8 cellular contexts compared by ENCODE assay signal in the genomic region with DNA sequence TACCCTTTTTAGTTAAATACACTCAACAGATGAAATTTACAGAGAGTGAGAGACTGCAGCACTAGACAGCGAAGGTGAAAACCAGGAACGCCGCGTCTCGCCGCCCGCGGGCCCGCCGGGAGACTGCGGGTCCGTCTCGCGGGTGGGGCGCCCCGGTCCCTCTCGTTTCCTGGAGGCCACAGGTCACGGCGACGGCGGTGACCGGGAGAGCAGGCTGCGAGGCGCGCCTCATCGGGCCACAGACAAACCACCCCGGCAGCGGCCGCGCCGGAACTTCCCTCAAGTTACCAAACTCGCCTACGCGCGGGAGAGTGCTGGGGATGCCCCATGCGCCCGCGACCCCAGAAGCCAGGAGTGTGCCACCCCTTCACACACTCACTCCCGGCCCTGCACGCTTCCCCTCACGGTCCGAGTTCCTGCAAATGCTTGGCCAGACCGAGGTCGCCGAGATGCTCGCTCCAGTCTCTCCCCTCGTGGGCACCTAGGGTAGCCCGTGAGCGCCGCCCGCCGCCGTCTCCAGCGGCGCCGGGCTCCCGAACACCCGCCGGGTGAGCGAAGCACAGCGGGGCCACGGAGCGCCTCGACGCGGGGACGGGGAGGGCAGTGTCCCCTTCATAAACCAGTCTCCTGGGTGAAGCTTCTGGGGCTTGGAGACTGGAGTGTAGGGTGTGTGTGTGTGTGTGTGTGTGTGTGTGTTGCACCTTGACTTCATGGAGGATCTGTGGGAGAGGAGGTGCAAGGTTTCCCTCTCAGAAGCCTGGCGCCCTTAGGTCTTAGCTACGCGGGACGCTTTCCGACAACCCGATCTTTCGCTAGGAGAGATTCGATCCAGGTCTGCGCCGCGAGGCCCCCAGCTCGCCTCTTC. TPM values are rescaled to one million over a fixed set of nuclear protein-coding genes. Genes with fewer than 3 reads are reported as not detected.
DNase-seq lines count a peak whose midpoint lies in the region; ATAC-seq lines count a peak whose summit lies in the region.

No MANE protein-coding gene starts in this region.

- intact Hi-C loops in CD4-positive, alpha-beta memory T cell (cut with micrococcal nuclease): loop anchor here (1.0 to 10.0 kb wide), 10 partner anchors 57 to 1210 kb away; partner anchors contain the start of genes CASP8AP2, MAP3K7 and PNRC1

- H3K9me3 ChIP-seq in CD4-positive, alpha-beta memory T cell (ENCODE audit: control insufficient read depth in 1 of 2, low read length in 2 of 2): no peaks in the 10 kb centered on the region
- H3K9me3 ChIP-seq in iPS-15b (ENCODE audit: control insufficient read depth, insufficient read depth, low read length): no peaks in the 10 kb centered on the region

- CTCF ChIA-PET in CD4-positive, alpha-beta memory T cell (lab: Charles Lee; ENCODE audit: partially characterized antibody): interaction anchor here (0.6 to 4.0 kb wide), 33 partner anchors 8 to 464 kb away, joined by 3 to 46 read pairs (median 4); no protein-coding TSS in a partner anchor

- peak; percentile 30 for ATAC-seq in HG02610 (IDR thresholded peaks at IDR 0.05; ENCODE audit: unreplicated experiment)
- ATAC-seq in GM18870 (IDR thresholded peaks at IDR 0.05; ENCODE audit: unreplicated experiment): no peak

- POLR2A ChIA-PET in CD4-positive, alpha-beta memory T cell (lab: Charles Lee; ENCODE audit: partially characterized antibody): interaction anchor here (0.7 to 5.1 kb wide), 33 partner anchors 11 to 1215 kb away, joined by 3 to 79 read pairs (median 4); partner anchors contain the start of genes MAP3K7 and PNRC1

- H3K27ac ChIP-seq in CD4-positive, alpha-beta memory T cell (ENCODE audit: low read depth, low read length): peak overlapping the region; percentile 65

- peak overlapping the region; percentile 68 to 99 (median 96) for H3K27ac Mint-ChIP-seq in CD4-positive, alpha-beta memory T cell

- no peak overlapping the region for H3K9ac ChIP-seq in iPS-15b (ENCODE audit: low read depth, low read length)

- DNase-seq in CD4-positive, alpha-beta memory T cell: peak; percentile 64 to 82 (median 68)
- peak; percentile 47 for DNase-seq in T-helper 22 cell (ENCODE audit: low read depth)
- peak; percentile 83 for DNase-seq in astrocyte of the hippocampus (ENCODE audit: low read depth, low spot score)
- no peak for DNase-seq in skeletal muscle cell (ENCODE audit: low read depth)
- DNase-seq in H4 (ENCODE audit: low spot score): no peak

- H3K36me3 Mint-ChIP-seq in CD4-positive, alpha-beta memory T cell: peaks cover 4 to 26% of the 10 kb centered on the region in 2 donors

- peak overlapping the region; percentile 43 to 81 for H3K4me3 ChIP-seq in CD4-positive, alpha-beta memory T cell (ENCODE audit: low read length in 2 of 2)
- H3K4me3 ChIP-seq in iPS-15b (ENCODE audit: low read depth, low read length) (peak overlapping the region; percentile 75), skeletal muscle cell (ENCODE audit: low read depth, low read length) (peak overlapping the region; percentile 66)

- peaks cover 19 to 50% (median 33%) of the 10 kb centered on the region in 4 donors for H3K4me1 Mint-ChIP-seq in CD4-positive, alpha-beta memory T cell

- peak overlapping the region; percentile 90 to 96 (median 93) for H3K4me3 Mint-ChIP-seq in CD4-positive, alpha-beta memory T cell

- no peaks in the 10 kb centered on the region for H3K9me3 Mint-ChIP-seq in CD4-positive, alpha-beta memory T cell

- peaks cover 0 to 6% of the 10 kb centered on the region in 2 donors for H3K27me3 Mint-ChIP-seq in CD4-positive, alpha-beta memory T cell

- H3K36me3 ChIP-seq in CD4-positive, alpha-beta memory T cell (ENCODE audit: insufficient read depth, low read length): no peaks in the 10 kb centered on the region
- no peaks in the 10 kb centered on the region for H3K36me3 ChIP-seq in iPS-15b (ENCODE audit: control insufficient read depth, insufficient read depth, low read length)

- H3K4me1 ChIP-seq in CD4-positive, alpha-beta memory T cell (ENCODE audit: insufficient read depth, low read length): peaks cover 48% of the 10 kb centered on the region
- H3K4me1 ChIP-seq in iPS-15b (ENCODE audit: control insufficient read depth, insufficient read depth, low read length): peaks cover 11% of the 10 kb centered on the region

- H3K27me3 ChIP-seq in CD4-positive, alpha-beta memory T cell (ENCODE audit: insufficient read depth, low read length): no peaks in the 10 kb centered on the region
- H3K27me3 ChIP-seq in iPS-15b (ENCODE audit: control insufficient read depth, insufficient read depth, low read length): peaks cover 38% of the 10 kb centered on the region

RNA-seq across cellular contexts. Expression of gene BACH2, which starts 1.4 kb away (rescaled TPM):
- 10 to 100 TPM; 44.4 to 48.0 TPM for total RNA-seq in CD4-positive, alpha-beta memory T cell
- 1 to 10 TPM; 6.5 to 7.2 TPM for polyA plus RNA-seq in CD4-positive, alpha-beta memory T cell
- total RNA-seq in H4 (2014; rRNA removed; shearing (Covaris generic)): 0.06 and 0.31 TPM in 2 replicates

Comparison
In these comparisons a context has a peak if more than half of its experiments do, and no peak if none do; other contexts are left out.
1. DNase-seq: peak in CD4-positive, alpha-beta memory T cell (5 of 5), T-helper 22 cell (single experiment) and astrocyte of the hippocampus (single experiment); none in skeletal muscle cell (single experiment) and H4 (single experiment).
2. RNA of gene BACH2, which starts 1.4 kb away (total RNA-seq): 44.4 to 48.0 TPM in CD4-positive, alpha-beta memory T cell; 0.06 to 0.31 TPM in H4; every median in the first group is over 10 times any median in the second.
3. Peak in every context shown above with its lines, with median percentiles within 50 percentile points of each other: H3K4me3 ChIP-seq.